In genomic region chr5:119743927-119744326, GRCh38 we compare ENCODE assay signal across 8 cellular contexts.
DNase-seq lines count a peak whose midpoint lies in the region; ATAC-seq, FAIRE-seq and TF ChIP-seq lines count a peak whose summit lies in the region.

No MANE protein-coding gene starts in this region.

- TF ChIP-seq EP300 in stomach (IDR thresholded peaks at IDR 0.05), result no peak

- 8 to 18% (median 13%) methylated on average over 1 of the region's 1 CpG for WGBS in stomach, 5 donors

- H3K79me2 ChIP-seq in osteoblast (ENCODE audit: insufficient read depth, low read length), result no peaks in the 10 kb centered on the region

- peak; percentile 94 for FAIRE-seq in D721Med (lab: Jason Lieb, UNC)
- FAIRE-seq in H54 (lab: Jason Lieb, UNC), result no peak

- no peak overlapping the region for H2AFZ ChIP-seq in osteoblast (ENCODE audit: low read length)

- H3K9me3 ChIP-seq in osteoblast (ENCODE audit: low read depth, low read length) (no peaks in the 10 kb centered on the region), stomach (no peaks in the 10 kb centered on the region)

- no peaks in the 10 kb centered on the region for H4K20me1 ChIP-seq in osteoblast (ENCODE audit: insufficient read depth, low read length)

- intact Hi-C loops in stomach (cut with DNase I; ENCODE audit: low total_unique reads), result no loop called here

- no peaks in the 10 kb centered on the region for H3K36me3 ChIP-seq in osteoblast (ENCODE audit: insufficient read depth, low read length)
- no peaks in the 10 kb centered on the region for H3K36me3 ChIP-seq in stomach

- no peak overlapping the region for H3K4me2 ChIP-seq in osteoblast (ENCODE audit: insufficient read depth, low read length)

- H3K27ac ChIP-seq in osteoblast (ENCODE audit: low read depth, low read length) (no peak overlapping the region), stomach (no peak overlapping the region)

- H3K4me3 ChIP-seq in NB4 (ENCODE audit: low read depth, low read length) (no peak overlapping the region), osteoblast (ENCODE audit: insufficient read depth, low read length) (no peak overlapping the region), stomach (no peak overlapping the region)

- TF ChIP-seq CTCF in D721Med (IDR thresholded peaks at IDR 0.05; ENCODE audit: insufficient read depth, missing control alignments), result peak; percentile 70
- peak; percentile 46 for TF ChIP-seq CTCF in NB4 (IDR thresholded peaks at IDR 0.05; ENCODE audit: low read depth, low read length)
- TF ChIP-seq CTCF in osteoblast (IDR thresholded peaks at IDR 0.05; ENCODE audit: extremely low read depth, low read depth, low read length), result peak; percentile 47
- TF ChIP-seq CTCF in stomach (IDR thresholded peaks at IDR 0.05), result peak in 3 of 7 experiments; percentile 16 to 19 (median 18)

- DNase-seq in D721Med (ENCODE audit: insufficient read length, low spot score) (no peak), NB4 (ENCODE audit: low read depth) (peak; percentile 65), osteoblast (ENCODE audit: insufficient read length, low spot score, missing footprints) (no peak), H54 (ENCODE audit: insufficient read length, low spot score) (no peak), stomach (no peak)
- peak; percentile 1 for DNase-seq in central memory CD4-positive, alpha-beta T cell

- TF ChIP-seq POLR2A in NB4 (IDR thresholded peaks at IDR 0.05; ENCODE audit: extremely low read depth, insufficient read length) (no peak), H54 (IDR thresholded peaks at IDR 0.05; ENCODE audit: low read depth, low read length) (no peak), stomach (IDR thresholded peaks at IDR 0.05) (no peak)

- no peaks in the 10 kb centered on the region for H3K4me1 ChIP-seq in osteoblast (ENCODE audit: insufficient read depth, low read length)
- no peaks in the 10 kb centered on the region for H3K4me1 ChIP-seq in stomach

- peak; percentile 98 for ATAC-seq in GM18858 (IDR thresholded peaks at IDR 0.05; ENCODE audit: unreplicated experiment)
- ATAC-seq in HG02852 (IDR thresholded peaks at IDR 0.05; ENCODE audit: unreplicated experiment), result peak; percentile 87

- H3K27me3 ChIP-seq in osteoblast (ENCODE audit: insufficient read depth, low read length) (no peaks in the 10 kb centered on the region), stomach (no peaks in the 10 kb centered on the region)

Comparison
In these comparisons a context has a peak if more than half of its experiments do, and no peak if none do; other contexts are left out.
1. DNase-seq: peak in NB4 (single experiment) and central memory CD4-positive, alpha-beta T cell (single experiment); none in D721Med (single experiment), osteoblast (single experiment), H54 (single experiment) and stomach (single experiment).